ENCODE assay signal across 1 cellular context in the genomic region with DNA sequence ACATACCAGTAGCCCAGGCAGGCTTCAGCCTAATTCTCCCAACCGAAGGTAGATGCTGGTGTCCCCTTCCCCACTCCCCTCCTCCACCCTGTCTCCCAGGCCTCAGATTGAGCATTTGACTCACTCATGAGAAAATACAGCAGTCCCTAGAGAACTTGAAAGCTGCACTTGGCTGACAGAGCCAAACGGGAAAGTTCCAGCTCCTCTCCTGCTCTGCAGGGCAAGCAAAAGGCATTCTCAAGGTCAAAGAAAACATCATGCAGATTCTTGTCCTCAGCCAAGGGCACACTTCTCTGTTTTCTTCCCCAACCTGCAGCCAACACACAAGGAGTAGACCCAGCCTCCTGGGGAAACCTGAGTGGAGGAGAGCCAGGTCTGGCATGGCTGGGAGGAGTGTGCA.
TF ChIP-seq lines count a peak whose summit lies in the region.

No MANE protein-coding gene starts in this region.

TF ChIP-seq in GM23338, 12 proteins besides CTCF, POLR2A, EP300 and RAD21 (continued from another document):
- no peak for TF ChIP-seq ZNF114 (CRISPR knock-in tag; IDR thresholded peaks at IDR 0.05)
- no peak for TF ChIP-seq EZH2phosphoT487 (IDR thresholded peaks at IDR 0.05; ENCODE audit: unreplicated experiment)
- TF ChIP-seq, protein P1, sequence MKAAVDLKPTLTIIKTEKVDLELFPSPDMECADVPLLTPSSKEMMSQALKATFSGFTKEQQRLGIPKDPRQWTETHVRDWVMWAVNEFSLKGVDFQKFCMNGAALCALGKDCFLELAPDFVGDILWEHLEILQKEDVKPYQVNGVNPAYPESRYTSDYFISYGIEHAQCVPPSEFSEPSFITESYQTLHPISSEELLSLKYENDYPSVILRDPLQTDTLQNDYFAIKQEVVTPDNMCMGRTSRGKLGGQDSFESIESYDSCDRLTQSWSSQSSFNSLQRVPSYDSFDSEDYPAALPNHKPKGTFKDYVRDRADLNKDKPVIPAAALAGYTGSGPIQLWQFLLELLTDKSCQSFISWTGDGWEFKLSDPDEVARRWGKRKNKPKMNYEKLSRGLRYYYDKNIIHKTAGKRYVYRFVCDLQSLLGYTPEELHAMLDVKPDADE (IDR thresholded peaks at IDR 0.05), result no peak
